ENCODE assay signal across 23 cellular contexts in the genomic region with DNA sequence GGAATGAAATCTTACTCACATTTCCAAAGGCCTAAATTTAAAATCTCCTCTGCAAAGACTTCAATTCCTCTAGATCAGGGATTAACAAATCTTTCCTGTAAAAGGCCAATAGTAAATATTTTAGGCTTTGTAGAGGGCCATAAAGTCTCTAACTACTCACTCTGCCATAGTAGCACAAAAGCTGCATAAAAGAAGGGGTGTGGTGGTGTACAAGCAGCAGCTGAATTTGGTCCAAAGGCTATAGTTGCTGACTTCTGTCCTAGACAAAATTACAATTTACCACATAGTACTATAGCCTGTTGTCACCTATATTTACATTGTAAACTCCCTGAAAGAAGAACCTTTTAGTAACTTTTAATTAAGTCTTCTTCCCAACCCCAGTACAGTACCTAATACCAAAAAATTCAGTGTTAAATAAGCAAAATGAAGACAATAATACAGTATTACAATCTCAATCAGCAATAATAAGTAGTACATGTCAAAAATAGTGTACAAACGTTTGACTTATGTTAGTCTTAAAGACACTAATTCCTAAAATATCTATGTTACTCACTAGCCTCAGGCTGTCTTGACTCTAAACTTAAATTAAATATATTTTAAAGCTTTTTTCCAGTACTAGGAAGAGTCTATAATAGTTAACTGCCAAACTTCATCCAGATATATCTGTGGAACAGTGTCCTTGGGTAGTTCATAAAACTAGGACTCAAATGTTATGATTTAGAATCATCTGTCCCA. TPM values are rescaled to one million over a fixed set of nuclear protein-coding genes. Genes with fewer than 3 reads are reported as not detected.
DNase-seq lines count a peak whose midpoint lies in the region; ATAC-seq and TF ChIP-seq lines count a peak whose summit lies in the region.
"Had no signal": no experiment of that assay in that cellular context is flagged by ENCODE, and none has a peak within 500 bp of the region (broad histone marks: within the 10 kb centered on the region; RNA-seq: fewer than 3 reads in every experiment).

No MANE protein-coding gene starts in this region.

- H3K36me3 ChIP-seq in PC-3 (ENCODE audit: low read depth, low read length), result peaks cover 22% of the 10 kb centered on the region
- peaks cover 0 to 6% of the 10 kb centered on the region in 2 donors for H3K36me3 ChIP-seq in body of pancreas (replicated peaks in 1 of 2; ENCODE audit: insufficient read depth in 1 of 2, low read depth in 2 of 2)

- no peak overlapping the region for H3K4me3 Mint-ChIP-seq in chondrocyte (ENCODE audit: unreplicated experiment)
- no peak overlapping the region for H3K4me3 Mint-ChIP-seq in osteocyte (ENCODE audit: unreplicated experiment)
- H3K4me3 Mint-ChIP-seq: CD8-positive, alpha-beta memory T cell; H9 had no signal

- H3K36me3 Mint-ChIP-seq in chondrocyte (ENCODE audit: low read depth) (peaks cover 11% of the 10 kb centered on the region), osteocyte (ENCODE audit: unreplicated experiment) (peaks cover 22% of the 10 kb centered on the region)

- ATAC-seq in PC-3 (peak; percentile 66), HG03520 (IDR thresholded peaks at IDR 0.05; ENCODE audit: unreplicated experiment) (no peak), body of pancreas (no peak), HG03460 (IDR thresholded peaks at IDR 0.05; ENCODE audit: unreplicated experiment) (no peak), Right ventricle myocardium superior (ENCODE audit: poor library complexity) (no peak)
- ATAC-seq: HepG2 had no signal

- H3K27me3 Mint-ChIP-seq in chondrocyte (ENCODE audit: low read depth) (no peaks in the 10 kb centered on the region), osteocyte (ENCODE audit: unreplicated experiment) (no peaks in the 10 kb centered on the region)
- H3K27me3 Mint-ChIP-seq: CD8-positive, alpha-beta memory T cell had no signal

- H3K4me2 ChIP-seq in PC-3 (ENCODE audit: low read length), result peak overlapping the region; percentile 43

- DNase-seq in ELR (ENCODE audit: low read depth), result peak; percentile 58
- DNase-seq in PC-3, result peak; percentile 69
- DNase-seq in chondrocyte (ENCODE audit: low spot score), result no peak
- DNase-seq in osteocyte (ENCODE audit: extremely low spot score, unreplicated experiment), result no peak
- no peak for DNase-seq in body of pancreas
- DNase-seq in Right ventricle myocardium superior, result no peak
- DNase-seq: Calu3; CD8-positive, alpha-beta memory T cell; DMS153; GF-D8; H9; KBM-7; NCI-H1092 treated with DMSO at 0.1 percent for 48 hours; NCI-H1436 treated with DMSO at 0.1 percent for 48 hours; NCI-H1930; NCI-H2227 treated with DMSO at 0.1 percent for 48 hours; NCI-H510A; NCI-H748 treated with DMSO at 0.1 percent for 48 hours; SJCRH30 had no signal

- POLR2A ChIA-PET in PC-3 (lab: Charles Lee; ENCODE audit: unreplicated experiment), result no interaction called here

- WGBS in body of pancreas, 2 donors, result 59 to 72% methylated on average over 1 of the region's 1 CpG

- H3K4me1 Mint-ChIP-seq in chondrocyte (ENCODE audit: low read depth) (peaks cover 34% of the 10 kb centered on the region), osteocyte (ENCODE audit: unreplicated experiment) (peaks cover 25% of the 10 kb centered on the region)

- no peaks in the 10 kb centered on the region for H3K9me2 ChIP-seq in PC-3 (replicated peaks; ENCODE audit: low read length)

- H3K79me2 ChIP-seq in PC-3 (ENCODE audit: low read length), result peaks cover 28% of the 10 kb centered on the region

- H3K4me1 ChIP-seq in PC-3 (ENCODE audit: insufficient read depth, low read length), result peaks cover 37% of the 10 kb centered on the region
- H3K4me1 ChIP-seq in body of pancreas, result no peaks in the 10 kb centered on the region

- no TSS peak for BruUV-seq in PC-3 (replicated peaks; lab: Mats Ljungman, UMichigan)

- H3K4me3 ChIP-seq in PC-3 (ENCODE audit: low read length), result no peak overlapping the region; the same call in 1 of the 2 replicates
- H3K4me3 ChIP-seq in body of pancreas, result no peak overlapping the region
- H3K4me3 ChIP-seq: SJCRH30 had no signal

- H3K9me3 Mint-ChIP-seq in chondrocyte (ENCODE audit: low read depth) (no peaks in the 10 kb centered on the region), osteocyte (ENCODE audit: unreplicated experiment) (no peaks in the 10 kb centered on the region)
- H3K9me3 Mint-ChIP-seq: CD8-positive, alpha-beta memory T cell; H9 had no signal

- H3F3A ChIP-seq in PC-3 (ENCODE audit: low read length, unreplicated experiment), result peaks cover 12% of the 10 kb centered on the region

- no peaks in the 10 kb centered on the region for H3K27me3 ChIP-seq in PC-3 (ENCODE audit: low read length)
- H3K27me3 ChIP-seq in body of pancreas, result no peaks in the 10 kb centered on the region
- H3K27me3 ChIP-seq: SJCRH30 had no signal

- intact Hi-C loops in PC-3 (cut with micrococcal nuclease), result no loop called here
- intact Hi-C loops in body of pancreas (cut with DNase I), result no loop called here
- intact Hi-C loops in Right ventricle myocardium superior (cut with DNase I), result no loop called here

- no peaks in the 10 kb centered on the region for H4K20me1 ChIP-seq in PC-3 (ENCODE audit: low read length)

- H3K27ac Mint-ChIP-seq in chondrocyte (ENCODE audit: unreplicated experiment) (peak overlapping the region; percentile 15), osteocyte (ENCODE audit: unreplicated experiment) (peak overlapping the region; percentile 4)
- H3K27ac Mint-ChIP-seq: CD8-positive, alpha-beta memory T cell had no signal

- TF ChIP-seq POLR2A in body of pancreas (IDR thresholded peaks at IDR 0.05), result no peak

- H3K27ac ChIP-seq in PC-3 (ENCODE audit: low read length), result peak overlapping the region; percentile 3; the same call in 1 of the 2 replicates
- no peak overlapping the region for H3K27ac ChIP-seq in body of pancreas
- H3K27ac ChIP-seq: C4-2B, SJCRH30 had no signal

- TF ChIP-seq CTCF in PC-3 (conservative IDR thresholded peaks at IDR 0.05; ENCODE audit: low read depth, low read length) (no peak), chondrocyte (IDR thresholded peaks at IDR 0.05) (no peak), osteocyte (IDR thresholded peaks at IDR 0.05) (no peak), body of pancreas (IDR thresholded peaks at IDR 0.05) (no peak)

- CTCF ChIA-PET in PC-3 (lab: Charles Lee), result no interaction called here

- no peak overlapping the region for H3K9ac ChIP-seq in PC-3 (ENCODE audit: low read length)

- no peak overlapping the region for H2AFZ ChIP-seq in PC-3 (ENCODE audit: low read length)

- H3K9me3 ChIP-seq in PC-3 (ENCODE audit: low read length) (no peaks in the 10 kb centered on the region), body of pancreas (no peaks in the 10 kb centered on the region)
- H3K9me3 ChIP-seq: SJCRH30 had no signal

RNA-seq across cellular contexts. Expression of a gene that starts 6.9 kb away (rescaled TPM):
- total RNA-seq in PC-3 (2014; rRNA removed) (28.5 and 39.2 TPM in 2 replicates), chondrocyte (13.6 to 20.3 TPM (median 13.9 TPM) in 3 replicates), osteocyte (17.8 and 19.7 TPM in 2 replicates), body of pancreas (10 to 100 TPM in 1 of 2 donors, 1 to 10 TPM in 1; 2.6 to 14.3 TPM), Right ventricle myocardium superior (27.4 TPM)

Comparison
In these comparisons a context has a peak if more than half of its experiments do, and no peak if none do; other contexts are left out.
1. DNase-seq: peak in ELR (single experiment) and PC-3 (single experiment); none in chondrocyte (single experiment), osteocyte (single experiment), body of pancreas (0 of 4) and Right ventricle myocardium superior (single experiment).